Comparison of ENCODE assay signal across 29 cellular contexts in the genomic region with DNA sequence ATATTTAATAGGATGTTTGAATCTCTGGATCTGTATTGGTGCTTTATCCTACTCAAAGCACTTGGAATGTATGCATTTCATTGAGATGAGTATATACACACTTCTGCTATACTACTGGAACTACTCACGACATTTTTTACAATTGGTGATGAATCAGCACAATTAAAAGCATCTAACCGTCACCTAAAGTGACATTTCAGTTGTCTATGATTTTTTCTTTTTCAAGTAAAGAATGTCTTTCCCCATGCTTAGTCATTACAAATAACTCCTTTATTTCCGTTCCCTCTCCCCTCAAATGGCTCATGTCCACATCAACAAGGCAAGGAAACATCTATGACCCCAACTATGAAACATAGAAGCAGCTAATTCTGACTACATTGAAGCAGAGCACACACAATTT.
DNase-seq lines count a peak whose midpoint lies in the region; ATAC-seq, FAIRE-seq and TF ChIP-seq lines count a peak whose summit lies in the region.
"Had no signal": no experiment of that assay in that cellular context is flagged by ENCODE, and none has a peak within 500 bp of the region (broad histone marks: within the 10 kb centered on the region; RNA-seq: fewer than 3 reads in every experiment).

No MANE protein-coding gene starts in this region.

- H3K27me3 Mint-ChIP-seq in stimulated activated naive CD8-positive, alpha-beta T cell treated with anti-CD3 and anti-CD28 coated beads, Interleukin-15, amount 100 ng/mL, for 72 hours: no peaks in the 10 kb centered on the region
- H3K27me3 Mint-ChIP-seq: activated CD4-positive, alpha-beta T cell treated with anti-CD3 and anti-CD28 coated beads for 36 hours; T-helper 17 cell had no signal

- no peak overlapping the region for H3K4me3 Mint-ChIP-seq in stimulated activated naive CD8-positive, alpha-beta T cell treated with anti-CD3 and anti-CD28 coated beads, Interleukin-15, amount 100 ng/mL, for 72 hours
- H3K4me3 Mint-ChIP-seq: activated CD4-positive, alpha-beta T cell treated with anti-CD3 and anti-CD28 coated beads for 36 hours; H9; neural progenitor cell; T-helper 17 cell had no signal

- ATAC-seq in stimulated activated naive CD8-positive, alpha-beta T cell treated with anti-CD3 and anti-CD28 coated beads, Interleukin-15, amount 100 ng/mL, for 72 hours: no peak
- ATAC-seq: activated CD4-positive, alpha-beta T cell treated with anti-CD3 and anti-CD28 coated beads for 36 hours; Panc1; T-helper 17 cell had no signal

- no peak overlapping the region for H3K27ac Mint-ChIP-seq in stimulated activated naive CD8-positive, alpha-beta T cell treated with anti-CD3 and anti-CD28 coated beads, Interleukin-15, amount 100 ng/mL, for 72 hours
- H3K27ac Mint-ChIP-seq: activated CD4-positive, alpha-beta T cell treated with anti-CD3 and anti-CD28 coated beads for 36 hours; H9; neural progenitor cell; progenitor cell of endocrine pancreas; T-helper 17 cell had no signal

- H3K4me1 Mint-ChIP-seq in stimulated activated naive CD8-positive, alpha-beta T cell treated with anti-CD3 and anti-CD28 coated beads, Interleukin-15, amount 100 ng/mL, for 72 hours: no peaks in the 10 kb centered on the region
- H3K4me1 Mint-ChIP-seq: neural progenitor cell had no signal

- TF ChIP-seq POLR2A in GM12891 (IDR thresholded peaks at IDR 0.05; ENCODE audit: low read depth, low read length): no peak

- DNase-seq in A172 (ENCODE audit: low spot score) (peak; percentile 72), GM04504 (ENCODE audit: low read depth) (peak; percentile 20), RKO (ENCODE audit: low spot score) (peak; percentile 46), glomerular visceral epithelial cell (ENCODE audit: extremely low spot score) (peak; percentile 3), NCI-H1105 (lab: John Stamatoyannopoulos, UW) (no peak), NCI-H1105 treated with DMSO at 0.1 percent for 48 hours (lab: John Stamatoyannopoulos, UW) (no peak), GM12891 (ENCODE audit: insufficient read length, low spot score) (no peak)
- DNase-seq in stimulated activated naive CD8-positive, alpha-beta T cell treated with anti-CD3 and anti-CD28 coated beads, Interleukin-15, amount 100 ng/mL, for 72 hours: no peak
- DNase-seq: activated CD4-positive, alpha-beta T cell treated with anti-CD3 and anti-CD28 coated beads for 36 hours; activated CD8-positive, alpha-beta memory T cell treated with anti-CD3 and anti-CD28 coated beads for 24 hours; activated T-cell treated with anti-CD3 and anti-CD28 coated beads, Interleukin-2, amount 50 U/mL, for 1 hour; DMS79 treated with DMSO at 0.1 percent for 48 hours; H9; KG1; kidney glomerular epithelial cell; NCI-H1694 treated with DMSO at 0.1 percent for 48 hours; NCI-H2171 treated with DMSO at 0.1 percent for 48 hours; NCI-H524 treated with DMSO at 0.1 percent for 48 hours; NK-92 treated with Interleukin-12 subunit alpha and Interleukin-12 subunit beta, amount 100 ng/mL, for 24 hours; sigmoid colon; SJCRH30; stimulated activated CD8-positive, alpha-beta memory T cell treated with anti-CD3 and anti-CD28 coated beads, Interleukin-4, amount 100 ng/mL, for 48 hours; T-helper 17 cell; transverse colon had no signal

- FAIRE-seq in GM12891 (lab: Jason Lieb, UNC): no peak
- FAIRE-seq: A204.1, endometrium had no signal

- H3K9me3 Mint-ChIP-seq in stimulated activated naive CD8-positive, alpha-beta T cell treated with anti-CD3 and anti-CD28 coated beads, Interleukin-15, amount 100 ng/mL, for 72 hours: peaks cover 0 to 5% of the 10 kb centered on the region in 2 donors

TF ChIP-seq in GM12891, 5 proteins besides CTCF, POLR2A, EP300 and RAD21:
- TF ChIP-seq PAX5 (IDR thresholded peaks at IDR 0.05; ENCODE audit: insufficient read depth, low read length, severe bottlenecking) (no peak), TAF1 (IDR thresholded peaks at IDR 0.05; ENCODE audit: low read depth, low read length) (no peak), SPI1 (IDR thresholded peaks at IDR 0.05; ENCODE audit: low read depth, low read length) (no peak), POU2F2 (IDR thresholded peaks at IDR 0.05; ENCODE audit: low read depth, low read length) (no peak), POLR2AphosphoS5 (IDR thresholded peaks at IDR 0.05; ENCODE audit: low read depth, low read length) (no peak)
TF ChIP-seq in GM12891: peak in this region for 0.

Comparison
In these comparisons a context has a peak if more than half of its experiments do, and no peak if none do; other contexts are left out.
1. DNase-seq: peak in A172 (single experiment), GM04504 (single experiment), RKO (single experiment) and glomerular visceral epithelial cell (single experiment); none in stimulated activated naive CD8-positive, alpha-beta T cell treated with anti-CD3 and anti-CD28 coated beads, Interleukin-15, amount 100 ng/mL, for 72 hours (0 of 2), NCI-H1105 (single experiment), NCI-H1105 treated with DMSO at 0.1 percent for 48 hours (single experiment) and GM12891 (single experiment).